ENCODE assay signal across 1 cellular context in genomic region chr4:110475881-110476818, GRCh38.
TF ChIP-seq lines count a peak whose summit lies in the region.

A gene with protein sequence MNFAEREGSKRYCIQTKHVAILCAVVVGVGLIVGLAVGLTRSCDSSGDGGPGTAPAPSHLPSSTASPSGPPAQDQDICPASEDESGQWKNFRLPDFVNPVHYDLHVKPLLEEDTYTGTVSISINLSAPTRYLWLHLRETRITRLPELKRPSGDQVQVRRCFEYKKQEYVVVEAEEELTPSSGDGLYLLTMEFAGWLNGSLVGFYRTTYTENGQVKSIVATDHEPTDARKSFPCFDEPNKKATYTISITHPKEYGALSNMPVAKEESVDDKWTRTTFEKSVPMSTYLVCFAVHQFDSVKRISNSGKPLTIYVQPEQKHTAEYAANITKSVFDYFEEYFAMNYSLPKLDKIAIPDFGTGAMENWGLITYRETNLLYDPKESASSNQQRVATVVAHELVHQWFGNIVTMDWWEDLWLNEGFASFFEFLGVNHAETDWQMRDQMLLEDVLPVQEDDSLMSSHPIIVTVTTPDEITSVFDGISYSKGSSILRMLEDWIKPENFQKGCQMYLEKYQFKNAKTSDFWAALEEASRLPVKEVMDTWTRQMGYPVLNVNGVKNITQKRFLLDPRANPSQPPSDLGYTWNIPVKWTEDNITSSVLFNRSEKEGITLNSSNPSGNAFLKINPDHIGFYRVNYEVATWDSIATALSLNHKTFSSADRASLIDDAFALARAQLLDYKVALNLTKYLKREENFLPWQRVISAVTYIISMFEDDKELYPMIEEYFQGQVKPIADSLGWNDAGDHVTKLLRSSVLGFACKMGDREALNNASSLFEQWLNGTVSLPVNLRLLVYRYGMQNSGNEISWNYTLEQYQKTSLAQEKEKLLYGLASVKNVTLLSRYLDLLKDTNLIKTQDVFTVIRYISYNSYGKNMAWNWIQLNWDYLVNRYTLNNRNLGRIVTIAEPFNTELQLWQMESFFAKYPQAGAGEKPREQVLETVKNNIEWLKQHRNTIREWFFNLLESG (plus strand): TSS chr4:110476155. CDS start chr4:110476415, 260 bp downstream.

TF ChIP-seq in IMR-90, 13 proteins besides CTCF, POLR2A, EP300 and RAD21:
- TF ChIP-seq CEBPB (IDR thresholded peaks at IDR 0.05; ENCODE audit: low read depth, low read length) (no peak), RFX5 (IDR thresholded peaks at IDR 0.05; ENCODE audit: low read depth, low read length) (no peak), MAZ (IDR thresholded peaks at IDR 0.05; ENCODE audit: borderline replicate concordance, low read depth, low read length) (no peak), RCOR1 (IDR thresholded peaks at IDR 0.05; ENCODE audit: insufficient replicate concordance, low read length) (no peak), MXI1 (IDR thresholded peaks at IDR 0.05; ENCODE audit: borderline replicate concordance, low read depth, low read length) (no peak), CHD1 (IDR thresholded peaks at IDR 0.05; ENCODE audit: low read depth, low read length) (no peak), USF2 (IDR thresholded peaks at IDR 0.05; ENCODE audit: low read depth, low read length) (no peak)
TF ChIP-seq in IMR-90: peak in this region for 0.
